In the genomic region with DNA sequence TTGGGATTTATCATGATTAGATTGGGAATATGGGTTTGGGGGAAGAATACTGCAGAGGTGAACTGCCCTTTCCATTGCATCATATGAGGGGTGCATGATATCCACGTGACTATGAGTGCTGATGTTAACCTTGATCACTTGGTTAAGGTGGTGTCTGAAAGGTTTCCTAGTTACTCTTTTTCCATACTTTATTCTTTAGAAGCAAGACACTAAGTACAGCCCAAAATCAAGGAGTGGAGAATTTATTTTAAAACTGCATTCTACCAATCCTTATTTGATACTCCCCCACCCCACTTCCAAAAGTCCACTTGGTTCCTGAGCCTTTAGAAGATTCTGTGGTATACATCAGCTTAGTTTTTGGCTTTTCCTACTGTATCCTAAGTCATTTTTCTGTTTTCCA, we compare ENCODE assay signal across 7 cellular contexts. TPM values are rescaled to one million over a fixed set of nuclear protein-coding genes. Genes with fewer than 3 reads are reported as not detected.
"Had no signal": no experiment of that assay in that cellular context is flagged by ENCODE, and none has a peak within 500 bp of the region (broad histone marks: within the 10 kb centered on the region; RNA-seq: fewer than 3 reads in every experiment).

No MANE protein-coding gene starts in this region.

- DNase-seq: GM23248, H9, HCEC 1CT, HFFc6, IMR-90, KBM-7 had no signal

RNA-seq across cellular contexts. Expression of gene STOM, which starts 20.3 kb away (rescaled TPM):
- total RNA-seq: HT-29 had no signal
